8 cellular contexts compared by ENCODE assay signal in genomic region chr10:75431180-75432111, GRCh38. TPM values are rescaled to one million over a fixed set of nuclear protein-coding genes. Genes with fewer than 3 reads are reported as not detected.
A peak's percentile ranks its signal among the peaks of the same experiment; 100 is the strongest.
DNase-seq lines count a peak whose midpoint lies in the region; ATAC-seq and TF ChIP-seq lines count a peak whose summit lies in the region.

Gene LRMDA, plus strand, starts transcription at chr10:75431624.

- H3K27me3 ChIP-seq in lung (ENCODE audit: control insufficient read depth, insufficient read depth) (no peaks in the 10 kb centered on the region), thymus (ENCODE audit: control insufficient read depth, insufficient read depth) (peaks cover 36% of the 10 kb centered on the region)

- intact Hi-C loops in dendritic cell treated with granulocyte-macrophage colony-stimulating factor and Interleukin-4, amounts not matched to agents 40 ng/mL and 50 ng/mL, for 4 days (cut with micrococcal nuclease), result loop anchor here (2.0 to 5.0 kb wide), 2 partner anchors 29 to 181 kb away; no protein-coding TSS in a partner anchor

- peak; percentile 39 for ATAC-seq in lung (ENCODE audit: insufficient read depth, low FRiP score)

- no peaks in the 10 kb centered on the region for H3K27me3 Mint-ChIP-seq in dendritic cell treated with granulocyte-macrophage colony-stimulating factor and Interleukin-4, amounts not matched to agents 40 ng/mL and 50 ng/mL, for 4 days

- peaks cover 22% of the 10 kb centered on the region for H3K36me3 Mint-ChIP-seq in dendritic cell treated with granulocyte-macrophage colony-stimulating factor and Interleukin-4, amounts not matched to agents 40 ng/mL and 50 ng/mL, for 4 days (ENCODE audit: low read depth)

- H3K4me3 ChIP-seq in lung (peak within 1 kb of the TSS; percentile 66), thymus (ENCODE audit: low read length) (peak within 1 kb of the TSS; percentile 34)

- DNase-seq in GM03348 (ENCODE audit: low spot score), result peak; percentile 29
- DNase-seq in Kasumi-1 (lab: John Stamatoyannopoulos, UW), result peak; percentile 81 to 91
- peak; percentile 57 for DNase-seq in lung (ENCODE audit: low spot score)
- no peak for DNase-seq in cerebellar nuclear complex (lab: John Stamatoyannopoulos, UW)
- DNase-seq in NCI-H2029 (lab: John Stamatoyannopoulos, UW), result no peak
- no peak for DNase-seq in T-helper 2 cell

- peak within 1 kb of the TSS; percentile 89 for H3K27ac Mint-ChIP-seq in dendritic cell treated with granulocyte-macrophage colony-stimulating factor and Interleukin-4, amounts not matched to agents 40 ng/mL and 50 ng/mL, for 4 days

- H3K4me1 Mint-ChIP-seq in dendritic cell treated with granulocyte-macrophage colony-stimulating factor and Interleukin-4, amounts not matched to agents 40 ng/mL and 50 ng/mL, for 4 days (ENCODE audit: low read depth), result peaks cover 75% of the 10 kb centered on the region

- WGBS in lung, 2 donors, result 3 to 4% methylated on average over 53 to 82 of the region's 82 CpGs
- 5% methylated on average over 82 of the region's 82 CpGs for WGBS in thymus

- H3K4me1 ChIP-seq in lung (ENCODE audit: control insufficient read depth in 2 of 2, insufficient read depth in 2 of 2, low read length in 2 of 2) (peaks cover 2 to 11% of the 10 kb centered on the region in 2 donors), thymus (ENCODE audit: control insufficient read depth, insufficient read depth, low read length) (no peaks in the 10 kb centered on the region)

- H3K9me3 ChIP-seq in lung (ENCODE audit: control insufficient read depth in 2 of 2, insufficient read depth in 1 of 2, low read length in 1 of 2), result no peaks in the 10 kb centered on the region
- H3K9me3 ChIP-seq in thymus (ENCODE audit: control insufficient read depth), result no peaks in the 10 kb centered on the region

- no peaks in the 10 kb centered on the region for H3K9me3 Mint-ChIP-seq in dendritic cell treated with granulocyte-macrophage colony-stimulating factor and Interleukin-4, amounts not matched to agents 40 ng/mL and 50 ng/mL, for 4 days

- TF ChIP-seq CTCF in lung (IDR thresholded peaks at IDR 0.05; ENCODE audit: control extremely low read depth, extremely low read depth), result no peak

- H3K27ac ChIP-seq in lung (ENCODE audit: low read depth in 1 of 2, low read length in 1 of 2) (peak within 1 kb of the TSS; percentile 83 to 89), thymus (ENCODE audit: low read depth) (peak within 1 kb of the TSS; percentile 62)

- peak within 1 kb of the TSS; percentile 88 for H3K4me3 Mint-ChIP-seq in dendritic cell treated with granulocyte-macrophage colony-stimulating factor and Interleukin-4, amounts not matched to agents 40 ng/mL and 50 ng/mL, for 4 days

- H3K36me3 ChIP-seq in lung (ENCODE audit: control insufficient read depth in 2 of 2, insufficient read depth in 2 of 2, low read length in 2 of 2), result no peaks in the 10 kb centered on the region
- no peaks in the 10 kb centered on the region for H3K36me3 ChIP-seq in thymus (ENCODE audit: control insufficient read depth, insufficient read depth)

RNA-seq across cellular contexts. Expression of gene LRMDA, which starts in this region (rescaled TPM):
- 10 to 100 TPM; 15.5 to 40.8 TPM for total RNA-seq in lung
- polyA plus RNA-seq in lung, result 10 to 100 TPM; 12.1 to 27.8 TPM
- 4.6 TPM for polyA plus RNA-seq in thymus

Comparison
In these comparisons a context has a peak if more than half of its experiments do, and no peak if none do; other contexts are left out.
1. DNase-seq: peak in GM03348 (single experiment), Kasumi-1 (2 of 2) and lung (single experiment); none in cerebellar nuclear complex (0 of 2), NCI-H2029 (single experiment) and T-helper 2 cell (0 of 5).